Comparison of ENCODE assay signal across 18 cellular contexts in the genomic region with DNA sequence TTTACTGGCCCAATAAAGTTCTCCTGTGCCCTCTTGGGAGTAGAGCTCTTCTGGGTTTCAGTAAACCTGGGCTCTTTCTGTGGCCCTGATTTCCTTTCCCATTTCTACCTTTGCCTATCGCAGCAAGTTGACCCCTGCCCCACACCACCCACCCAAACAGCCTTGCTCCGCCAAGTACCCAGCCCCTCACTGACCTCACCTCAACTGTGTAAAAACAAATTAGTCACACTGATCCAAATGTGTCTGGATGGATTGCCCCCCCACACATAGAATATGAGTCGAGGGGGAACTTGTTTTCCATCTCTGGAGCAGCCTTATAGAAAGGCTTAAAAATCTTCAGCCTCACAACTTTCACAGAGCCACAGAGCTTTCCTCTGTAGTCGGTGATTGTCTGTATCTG. TPM values are rescaled to one million over a fixed set of nuclear protein-coding genes. Genes with fewer than 3 reads are reported as not detected.
DNase-seq lines count a peak whose midpoint lies in the region; ATAC-seq, FAIRE-seq and TF ChIP-seq lines count a peak whose summit lies in the region.
"Had no signal": no experiment of that assay in that cellular context is flagged by ENCODE, and none has a peak within 500 bp of the region (broad histone marks: within the 10 kb centered on the region; RNA-seq: fewer than 3 reads in every experiment).

No MANE protein-coding gene starts in this region.

- no peak for TF ChIP-seq RAD21 in K562 (CRISPR knock-in tag; conservative IDR thresholded peaks at IDR 0.05 in 1 of 2, IDR thresholded peaks at IDR 0.05 in 1 of 2)

- H3K36me3 ChIP-seq in K562 (ENCODE audit: control insufficient read depth, insufficient read depth, low read length) = no peaks in the 10 kb centered on the region
- H3K36me3 ChIP-seq: adrenal gland had no signal

- H3K9me3 Mint-ChIP-seq in activated T-helper 17 cell treated with anti-CD3 and anti-CD28 coated beads, Interleukin-2, amount 50 U/mL, for 72 hours = no peaks in the 10 kb centered on the region
- H3K9me3 Mint-ChIP-seq: activated B cell treated with CpG ODN at 0.5 μM for 24 hours; IgD-negative memory B cell; naive thymus-derived CD4-positive, alpha-beta T cell had no signal

- H3K27ac Mint-ChIP-seq in activated T-helper 17 cell treated with anti-CD3 and anti-CD28 coated beads, Interleukin-2, amount 50 U/mL, for 72 hours = no peak overlapping the region
- H3K27ac Mint-ChIP-seq: activated B cell treated with CpG ODN at 0.5 μM for 24 hours; IgD-negative memory B cell; naive thymus-derived CD4-positive, alpha-beta T cell had no signal

- no peak for DNase-seq in AG10803 (ENCODE audit: low read depth)
- peak; percentile 39 for DNase-seq in M059J (ENCODE audit: low read depth)
- DNase-seq in K562 (ENCODE audit: extremely low read depth in 1 of 4, low spot score in 3 of 4) = no peak
- peak; percentile 15 for DNase-seq in myocyte (ENCODE audit: low read depth)
- DNase-seq in NAMALWA (ENCODE audit: low spot score) = no peak
- DNase-seq in cerebellum (ENCODE audit: low spot score) = no peak
- DNase-seq: activated B cell treated with CpG ODN at 0.5 μM for 24 hours; adrenal gland; Calu3; naive thymus-derived CD4-positive, alpha-beta T cell; NCI-H1105; NCI-H774 had no signal

- H2AFZ ChIP-seq in K562 (ENCODE audit: low read depth, low read length) = peak overlapping the region; percentile 91

- TF ChIP-seq EP300 in K562 (IDR thresholded peaks at IDR 0.05; ENCODE audit: low read length) = no peak

- peak overlapping the region; percentile 27; the same call in 1 of the 3 replicates for H3K27ac ChIP-seq in K562 (ENCODE audit: extremely low read depth, low read depth, low read length)
- H3K27ac ChIP-seq: RWPE1 had no signal

- no peak overlapping the region for H3K4me2 ChIP-seq in K562 (ENCODE audit: insufficient read depth, low read length)

- H3K79me2 ChIP-seq in K562 (ENCODE audit: control insufficient read depth, insufficient read depth, low read length) = no peaks in the 10 kb centered on the region

- in situ Hi-C loops in K562 (cut with MboI) = no loop called here

- no peaks in the 10 kb centered on the region for H3K9me3 ChIP-seq in K562 (replicated peaks; ENCODE audit: control insufficient read depth, insufficient read depth, low read depth, low read length)
- H3K9me3 ChIP-seq: adrenal gland had no signal

- CTCF ChIA-PET in K562 (lab: Yijun Ruan, JAX; ENCODE audit: low intra/inter-chr PET ratio) = interaction anchor here (1.2 to 4.7 kb wide), 2 partner anchors 40 to 903 kb away, joined by 5 to 21 read pairs; no protein-coding TSS in a partner anchor

- no peak overlapping the region for H3K9ac ChIP-seq in K562 (ENCODE audit: insufficient read depth in 1 of 2, low read depth in 2 of 2, low read length in 2 of 2)

- WGBS in K562 (ENCODE audit: insufficient coverage, low coverage, missing lambda C conversion rate) = 36% methylated on average over 3 of the region's 4 CpGs

- intact Hi-C loops in K562 (cut with micrococcal nuclease) = loop anchor here (1.0 to 10.0 kb wide), 3 partner anchors 41 to 1263 kb away; no protein-coding TSS in a partner anchor

- no peaks in the 10 kb centered on the region for H3K4me1 Mint-ChIP-seq in activated T-helper 17 cell treated with anti-CD3 and anti-CD28 coated beads, Interleukin-2, amount 50 U/mL, for 72 hours
- H3K4me1 Mint-ChIP-seq: activated B cell treated with CpG ODN at 0.5 μM for 24 hours; IgD-negative memory B cell; naive thymus-derived CD4-positive, alpha-beta T cell had no signal

- no peaks in the 10 kb centered on the region for H3K27me3 ChIP-seq in K562 (ENCODE audit: control insufficient read depth in 2 of 2, insufficient read depth in 2 of 2, low read length in 2 of 2)
- H3K27me3 ChIP-seq: adrenal gland had no signal

- no TSS peak for BruUV-seq in K562 (replicated peaks; lab: Mats Ljungman, UMichigan)

- ATAC-seq in K562 (no peak), GM21529 (IDR thresholded peaks at IDR 0.05; ENCODE audit: unreplicated experiment) (no peak)
- no peak for ATAC-seq in activated T-helper 17 cell treated with anti-CD3 and anti-CD28 coated beads, Interleukin-2, amount 50 U/mL, for 72 hours (replicated peaks)

- no peaks in the 10 kb centered on the region for H3K36me3 Mint-ChIP-seq in activated T-helper 17 cell treated with anti-CD3 and anti-CD28 coated beads, Interleukin-2, amount 50 U/mL, for 72 hours (ENCODE audit: low read depth)
- H3K36me3 Mint-ChIP-seq: naive thymus-derived CD4-positive, alpha-beta T cell had no signal

- no peak overlapping the region for H3K4me3 Mint-ChIP-seq in activated T-helper 17 cell treated with anti-CD3 and anti-CD28 coated beads, Interleukin-2, amount 50 U/mL, for 72 hours
- H3K4me3 Mint-ChIP-seq: activated B cell treated with CpG ODN at 0.5 μM for 24 hours; IgD-negative memory B cell; naive thymus-derived CD4-positive, alpha-beta T cell had no signal

- H3K9me1 ChIP-seq in K562 (ENCODE audit: control insufficient read depth, insufficient read depth, low read length) = no peaks in the 10 kb centered on the region

- no peak for TF ChIP-seq CTCF in AG10803 (conservative IDR thresholded peaks at IDR 0.05; ENCODE audit: low read length)
- TF ChIP-seq CTCF in K562 (IDR thresholded peaks at IDR 0.05 in 2 of 3, conservative IDR thresholded peaks at IDR 0.05 in 1 of 3; ENCODE audit: insufficient read depth in 2 of 3, low read depth in 1 of 3, low read length in 3 of 3) = no peak

- FAIRE-seq in K562 (lab: Jason Lieb, UNC) = no peak
- FAIRE-seq: colon had no signal

- peaks cover 0 to 55% of the 10 kb centered on the region in 2 experiments; a peak in 4 of 5 replicates for H3K4me1 ChIP-seq in K562 (replicated peaks in 1 of 2; ENCODE audit: control insufficient read depth in 2 of 2, insufficient read depth in 2 of 2, low read length in 2 of 2)

- POLR2A ChIA-PET in K562 (lab: Yijun Ruan, JAX) = interaction anchor here (0.7 to 1.4 kb wide), 2 partner anchors 29 to 42 kb away, joined by 3 to 4 read pairs; partner anchors contain the start of gene VEPH1

- H3K4me3 ChIP-seq in AG10803 (ENCODE audit: low read length) = peak overlapping the region; percentile 46
- H3K4me3 ChIP-seq in K562 = no peak overlapping the region
- H3K4me3 ChIP-seq: adrenal gland had no signal

- H3K27me3 Mint-ChIP-seq in activated T-helper 17 cell treated with anti-CD3 and anti-CD28 coated beads, Interleukin-2, amount 50 U/mL, for 72 hours = no peaks in the 10 kb centered on the region
- H3K27me3 Mint-ChIP-seq: activated B cell treated with CpG ODN at 0.5 μM for 24 hours, IgD-negative memory B cell had no signal

- H4K20me1 ChIP-seq in K562 (replicated peaks; ENCODE audit: control insufficient read depth, insufficient read depth, low read length) = no peaks in the 10 kb centered on the region

- TF ChIP-seq POLR2A in K562 (conservative IDR thresholded peaks at IDR 0.05) = no peak

TF ChIP-seq in K562, 482 proteins besides CTCF, POLR2A, EP300 and RAD21 (continues in another document):
- TF ChIP-seq FOXA1 (IDR thresholded peaks at IDR 0.05; ENCODE audit: borderline replicate concordance) = no peak
- TF ChIP-seq TBL1XR1 (IDR thresholded peaks at IDR 0.05; ENCODE audit: low read length in 2 of 2) = no peak
- no peak for TF ChIP-seq ZNF668 (CRISPR knock-in tag; IDR thresholded peaks at IDR 0.05)
- TF ChIP-seq HMGXB4 (CRISPR knock-in tag; IDR thresholded peaks at IDR 0.05) = no peak
- no peak for TF ChIP-seq PPARD (CRISPR knock-in tag; IDR thresholded peaks at IDR 0.05)
- TF ChIP-seq ZNF239 (CRISPR knock-in tag; IDR thresholded peaks at IDR 0.05) = no peak
- TF ChIP-seq PYGO2 (tag; IDR thresholded peaks at IDR 0.05) = no peak
- TF ChIP-seq IRF2 (CRISPR knock-in tag; IDR thresholded peaks at IDR 0.05) = no peak
- TF ChIP-seq NR4A1 (CRISPR knock-in tag; IDR thresholded peaks at IDR 0.05) = no peak
- 0 out of 2 replicates have a peak, but pooled peaks have one; percentile 10 for TF ChIP-seq NR4A1 (tag; IDR thresholded peaks at IDR 0.05)

RNA-seq across cellular contexts. Expression of gene VEPH1, which starts 28.6 kb away (rescaled TPM):
- 54.4 and 58.0 TPM in 2 replicates for total RNA-seq in M059J (2014; rRNA removed; shearing (Covaris generic))
- 9.7 and 15.1 TPM in 2 replicates for total RNA-seq in K562 (2011; cell fraction: chromatin; rRNA removed; ENCODE audit: low replicate concordance)
- total RNA-seq in K562 (2011; cell fraction: nucleolus; rRNA removed) = 3.2 and 4.7 TPM in 2 replicates
- 3.7 and 7.6 TPM in 2 replicates for total RNA-seq in K562 (2011; cell fraction: nucleoplasm; rRNA removed)
- 3.7 and 5.3 TPM in 2 replicates for total RNA-seq in K562 (2014; rRNA removed)
- total RNA-seq in K562 (2014; rRNA removed; fragmentation: Illumina TruSeq; extraction: Trizol) = 5.8 and 8.1 TPM in 2 replicates
- 5.3 and 5.7 TPM in 2 replicates for total RNA-seq in K562 (2015; rRNA removed; fragmentation: Illumina TruSeq; extraction: Trizol)
- 4.6 and 5.1 TPM in 2 replicates for total RNA-seq in K562 (2021)
- polyA plus RNA-seq in K562 (2011; rRNA removed) = 2.7 and 15.6 TPM in 2 replicates
- 0.97 and 3.2 TPM in 2 replicates for polyA plus RNA-seq in K562 (2011; cell fraction: cytosol; rRNA removed)
- 3.3 and 20.2 TPM in 2 replicates for polyA plus RNA-seq in K562 (2011; cell fraction: nucleus; rRNA removed)
- 7.4 and 9.8 TPM in 2 replicates for polyA plus RNA-seq in K562 (2012)
- polyA plus RNA-seq in K562 (2014; fragmentation: Illumina TruSeq; extraction: Trizol) = 7.4 and 8.3 TPM in 2 replicates
- 10 to 100 TPM; 10.4 to 11.2 TPM for polyA plus RNA-seq in K562 (2014; fragmentation: Nextera tagmentation; extraction: Ambion mirVana)
- polyA plus RNA-seq in K562 (2014; rRNA removed) = 4.4 and 4.5 TPM in 2 replicates
- polyA minus RNA-seq in K562 (2011; rRNA and poly(A)+ RNA removed) = 4.8 and 17.5 TPM in 2 replicates
- 4.8 TPM in 1 of 2 replicates, not detected in the other for polyA minus RNA-seq in K562 (2011; cell fraction: cytosol; rRNA and poly(A)+ RNA removed)
- 4.7 and 14.9 TPM in 2 replicates for polyA minus RNA-seq in K562 (2011; cell fraction: nucleus; rRNA and poly(A)+ RNA removed)
- total RNA-seq in myocyte = 17.0 and 29.3 TPM in 2 replicates
- 3.3 TPM for polyA plus RNA-seq in myocyte (2012)
- not detected for total RNA-seq in activated T-helper 17 cell treated with anti-CD3 and anti-CD28 coated beads, Interleukin-2, amount 50 U/mL, for 72 hours
- 19.1 TPM for total RNA-seq in cerebellum
- total RNA-seq: activated B cell treated with CpG ODN at 0.5 μM for 24 hours; activated CD8-positive, alpha-beta memory T cell treated with anti-CD3 and anti-CD28 coated beads for 36 hours had no signal
- polyA plus RNA-seq: IgD-negative memory B cell; naive thymus-derived CD4-positive, alpha-beta T cell had no signal

Comparison
In these comparisons a context has a peak if more than half of its experiments do, and no peak if none do; other contexts are left out.
1. DNase-seq: peak in M059J (single experiment) and myocyte (single experiment); none in AG10803 (single experiment), K562 (0 of 4), NAMALWA (single experiment) and cerebellum (single experiment).
2. RNA of gene VEPH1, which starts 28.6 kb away (total RNA-seq): 54.4 to 58.0 TPM in M059J, 19.1 TPM in cerebellum (single experiment), 17.0 to 29.3 TPM in myocyte and 3.2 to 15.1 TPM in K562; not detected in activated T-helper 17 cell treated with anti-CD3 and anti-CD28 coated beads, Interleukin-2, amount 50 U/mL, for 72 hours; every median in the first group is over 4 times any median in the second.